8 cellular contexts compared by ENCODE assay signal in genomic region chr22:20552913-20553401, GRCh38. TPM values are rescaled to one million over a fixed set of nuclear protein-coding genes. Genes with fewer than 3 reads are reported as not detected.
A peak's percentile ranks its signal among the peaks of the same experiment; 100 is the strongest.
DNase-seq lines count a peak whose midpoint lies in the region; ATAC-seq and TF ChIP-seq lines count a peak whose summit lies in the region.

No MANE protein-coding gene starts in this region.

- peak overlapping the region; percentile 2 for H3K4me3 ChIP-seq in epithelial cell of proximal tubule (ENCODE audit: low read depth, low read length)
- H3K4me3 ChIP-seq in mucosa of descending colon: no peak overlapping the region
- peak overlapping the region in 1 of 4 donors; percentile 1 for H3K4me3 ChIP-seq in transverse colon

- H3K4me1 ChIP-seq in mucosa of descending colon (ENCODE audit: low read depth) (peaks cover 50% of the 10 kb centered on the region), transverse colon (peaks cover 40 to 73% (median 50%) of the 10 kb centered on the region in 4 donors)

- TF ChIP-seq CTCF in epithelial cell of proximal tubule (conservative IDR thresholded peaks at IDR 0.05; ENCODE audit: low read depth, low read length) (no peak), mucosa of descending colon (IDR thresholded peaks at IDR 0.05) (no peak), transverse colon (IDR thresholded peaks at IDR 0.05) (no peak)

- H3K36me3 ChIP-seq in mucosa of descending colon (ENCODE audit: low read depth) (no peaks in the 10 kb centered on the region), transverse colon (peaks cover 0 to 14% (median 0%) of the 10 kb centered on the region in 4 donors)

- H3K9me3 ChIP-seq in mucosa of descending colon (no peaks in the 10 kb centered on the region), transverse colon (no peaks in the 10 kb centered on the region)

- intact Hi-C loops in mucosa of descending colon (cut with DNase I, micrococcal nuclease) (no loop called here), transverse colon (cut with DNase I; ENCODE audit: low total_unique reads) (no loop called here)

- no peak for ATAC-seq in activated CD8-positive, alpha-beta memory T cell treated with anti-CD3 and anti-CD28 coated beads, Interleukin-2, amount 10 ng/mL, durations not matched to agents 7 days and 5 days
- ATAC-seq in mucosa of descending colon (peak; percentile 40), GM18861 (IDR thresholded peaks at IDR 0.05; ENCODE audit: unreplicated experiment) (no peak), GM21786 (IDR thresholded peaks at IDR 0.05; ENCODE audit: unreplicated experiment) (no peak)

- in situ Hi-C loops in transverse colon (cut with MboI; ENCODE audit: low pct_ligation_motif_present in 1 of 4, low pct_unique_long_range_greater_than_20kb in 1 of 4, low sequenced_read_pairs in 3 of 4): no loop called here

- peaks cover 50% of the 10 kb centered on the region for H3K36me3 Mint-ChIP-seq in activated CD8-positive, alpha-beta memory T cell treated with anti-CD3 and anti-CD28 coated beads, Interleukin-2, amount 10 ng/mL, durations not matched to agents 7 days and 5 days

- H3K27me3 Mint-ChIP-seq in activated CD8-positive, alpha-beta memory T cell treated with anti-CD3 and anti-CD28 coated beads, Interleukin-2, amount 10 ng/mL, durations not matched to agents 7 days and 5 days: no peaks in the 10 kb centered on the region

- WGBS in transverse colon (ENCODE audit: low coverage in 1 of 2), 2 donors: 26 to 37% methylated on average over 7 to 8 of the region's 8 CpGs

- DNase-seq in activated CD8-positive, alpha-beta memory T cell treated with anti-CD3 and anti-CD28 coated beads, Interleukin-2, amount 10 ng/mL, durations not matched to agents 7 days and 5 days: no peak
- no peak for DNase-seq in activated CD8-positive, alpha-beta memory T cell treated with anti-CD3 and anti-CD28 coated beads, Interleukin-2, amount 50 U/mL, for 4 hours
- DNase-seq in epithelial cell of proximal tubule (ENCODE audit: low read depth) (peak; percentile 76), mucosa of descending colon (peak in 1 of 3 donors; percentile 32), transverse colon (no peak), RKO (ENCODE audit: low spot score) (no peak)

- no peaks in the 10 kb centered on the region for H3K9me3 Mint-ChIP-seq in activated CD8-positive, alpha-beta memory T cell treated with anti-CD3 and anti-CD28 coated beads, Interleukin-2, amount 10 ng/mL, durations not matched to agents 7 days and 5 days (ENCODE audit: low read depth)

- no peaks in the 10 kb centered on the region for H3K27me3 ChIP-seq in transverse colon

- peaks cover 99% of the 10 kb centered on the region for H3K4me1 Mint-ChIP-seq in activated CD8-positive, alpha-beta memory T cell treated with anti-CD3 and anti-CD28 coated beads, Interleukin-2, amount 10 ng/mL, durations not matched to agents 7 days and 5 days

- no peak overlapping the region for H3K4me3 Mint-ChIP-seq in activated CD8-positive, alpha-beta memory T cell treated with anti-CD3 and anti-CD28 coated beads, Interleukin-2, amount 10 ng/mL, durations not matched to agents 7 days and 5 days

- peak overlapping the region; percentile 96 for H3K27ac Mint-ChIP-seq in activated CD8-positive, alpha-beta memory T cell treated with anti-CD3 and anti-CD28 coated beads, Interleukin-2, amount 10 ng/mL, durations not matched to agents 7 days and 5 days

- TF ChIP-seq EP300 in transverse colon (IDR thresholded peaks at IDR 0.05; ENCODE audit: low read depth): no peak

- no peak for TF ChIP-seq POLR2A in transverse colon (IDR thresholded peaks at IDR 0.05)

- CTCF ChIA-PET in activated CD8-positive, alpha-beta memory T cell treated with anti-CD3 and anti-CD28 coated beads, Interleukin-2, amount 10 ng/mL, durations not matched to agents 7 days and 5 days (lab: Charles Lee): interaction anchor here (1.1 to 17.2 kb wide), 4 partner anchors 14 to 45 kb away, joined by 3 to 406 read pairs (median 12); partner anchors contain the start of gene MED15

- peak overlapping the region; percentile 85 to 87 (median 86) for H3K27ac ChIP-seq in transverse colon

RNA-seq across cellular contexts. Expression of gene MED15, which starts 45.5 kb away (rescaled TPM):
- total RNA-seq in activated CD8-positive, alpha-beta memory T cell treated with anti-CD3 and anti-CD28 coated beads, Interleukin-2, amount 10 ng/mL, durations not matched to agents 7 days and 5 days: 100 to 1,000 TPM; 145 to 179 TPM
- total RNA-seq in epithelial cell of proximal tubule (51.9 and 57.7 TPM in 2 replicates), mucosa of descending colon (100 to 1,000 TPM in 2 of 3 donors, 10 to 100 TPM in 1; 99.9 to 125 (median 114) TPM), transverse colon (100 to 1,000 TPM in 2 of 4 donors, 10 to 100 TPM in 2; 70.3 to 211 (median 116) TPM)

RNA-seq across cellular contexts. Expression of gene KLHL22, which starts 57.4 kb away (rescaled TPM):
- 10 to 100 TPM; 27.5 to 31.7 TPM for total RNA-seq in activated CD8-positive, alpha-beta memory T cell treated with anti-CD3 and anti-CD28 coated beads, Interleukin-2, amount 10 ng/mL, durations not matched to agents 7 days and 5 days
- total RNA-seq in epithelial cell of proximal tubule (18.0 and 21.9 TPM in 2 replicates), mucosa of descending colon (10 to 100 TPM in 2 of 3 donors, 1 to 10 TPM in 1; 9.5 to 24.1 (median 14.7) TPM), transverse colon (10 to 100 TPM; 12.7 to 75.9 (median 16.9) TPM)
